10 cellular contexts compared by ENCODE assay signal in the genomic region with DNA sequence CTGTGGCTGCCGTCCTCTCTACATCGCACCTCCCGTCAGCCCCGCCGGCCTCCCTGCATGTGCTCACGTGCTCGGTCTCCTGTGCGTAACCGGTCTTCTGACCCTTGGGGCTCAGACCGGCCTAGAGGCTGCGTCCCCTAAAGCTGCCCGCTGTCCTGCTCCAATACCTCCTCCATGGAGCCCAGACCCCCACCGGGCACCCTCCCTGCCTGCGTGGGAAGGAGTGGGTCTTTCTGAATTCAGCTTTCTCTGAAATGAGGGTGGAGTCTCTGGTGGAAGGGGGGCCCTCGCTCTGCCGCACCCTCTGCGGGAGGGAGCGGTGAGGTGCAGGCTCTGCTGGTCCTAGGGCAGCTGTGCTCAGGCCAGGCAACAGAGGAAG. TPM values are rescaled to one million over a fixed set of nuclear protein-coding genes. Genes with fewer than 3 reads are reported as not detected.
DNase-seq lines count a peak whose midpoint lies in the region; ATAC-seq and TF ChIP-seq lines count a peak whose summit lies in the region.
"Had no signal": no experiment of that assay in that cellular context is flagged by ENCODE, and none has a peak within 500 bp of the region (broad histone marks: within the 10 kb centered on the region; RNA-seq: fewer than 3 reads in every experiment).

No MANE protein-coding gene starts in this region.

- intact Hi-C loops in body of pancreas (cut with DNase I) = no loop called here
- intact Hi-C loops in activated T-helper 2 cell treated with anti-CD3 and anti-CD28 coated beads, Interferon-gamma antibody, Interleukin-2, Interleukin-4, amounts not matched to agents 10 μg/mL and 5 μg/mL and 100 μg/mL, durations not matched to agents 14 hours and 24 hours and 36 hours (cut with micrococcal nuclease) = no loop called here
- intact Hi-C loops in activated CD8-positive, alpha-beta T cell treated with anti-CD3 and anti-CD28 coated beads for 36 hours (cut with micrococcal nuclease) = no loop called here

- H3K4me1 ChIP-seq in body of pancreas (peaks cover 54% of the 10 kb centered on the region), right atrium auricular region (peaks cover 0 to 62% of the 10 kb centered on the region in 2 donors), parathyroid adenoma (no peaks in the 10 kb centered on the region)

- POLR2A ChIA-PET in activated CD8-positive, alpha-beta T cell treated with anti-CD3 and anti-CD28 coated beads for 36 hours (lab: Charles Lee) = no interaction called here

- no peaks in the 10 kb centered on the region for H3K36me3 Mint-ChIP-seq in type B pancreatic cell
- H3K36me3 Mint-ChIP-seq in activated T-helper 2 cell treated with anti-CD3 and anti-CD28 coated beads, Interferon-gamma antibody, Interleukin-2, Interleukin-4, amounts not matched to agents 10 μg/mL and 5 μg/mL and 100 μg/mL, durations not matched to agents 14 hours and 24 hours and 36 hours (ENCODE audit: low read depth) = no peaks in the 10 kb centered on the region
- H3K36me3 Mint-ChIP-seq in activated CD8-positive, alpha-beta T cell treated with anti-CD3 and anti-CD28 coated beads for 36 hours (ENCODE audit: low read depth) = no peaks in the 10 kb centered on the region

- peak overlapping the region; percentile 53 for H3K27ac Mint-ChIP-seq in type B pancreatic cell
- no peak overlapping the region for H3K27ac Mint-ChIP-seq in activated T-helper 2 cell treated with anti-CD3 and anti-CD28 coated beads, Interferon-gamma antibody, Interleukin-2, Interleukin-4, amounts not matched to agents 10 μg/mL and 5 μg/mL and 100 μg/mL, durations not matched to agents 14 hours and 24 hours and 36 hours
- H3K27ac Mint-ChIP-seq in activated CD8-positive, alpha-beta T cell treated with anti-CD3 and anti-CD28 coated beads for 36 hours = no peak overlapping the region

- H2AFZ ChIP-seq in parathyroid adenoma = no peak overlapping the region

- no peaks in the 10 kb centered on the region for H3K79me2 ChIP-seq in parathyroid adenoma

- H3K9ac ChIP-seq in parathyroid adenoma = no peak overlapping the region

- H3K27me3 ChIP-seq in body of pancreas (no peaks in the 10 kb centered on the region), right atrium auricular region (no peaks in the 10 kb centered on the region), parathyroid adenoma (ENCODE audit: control insufficient read depth, insufficient read depth, low read length) (no peaks in the 10 kb centered on the region)

- peaks cover 31% of the 10 kb centered on the region for H3K4me1 Mint-ChIP-seq in type B pancreatic cell (ENCODE audit: unreplicated experiment)
- H3K4me1 Mint-ChIP-seq in activated T-helper 2 cell treated with anti-CD3 and anti-CD28 coated beads, Interferon-gamma antibody, Interleukin-2, Interleukin-4, amounts not matched to agents 10 μg/mL and 5 μg/mL and 100 μg/mL, durations not matched to agents 14 hours and 24 hours and 36 hours (ENCODE audit: low read depth) = peaks cover 2% of the 10 kb centered on the region
- H3K4me1 Mint-ChIP-seq in activated CD8-positive, alpha-beta T cell treated with anti-CD3 and anti-CD28 coated beads for 36 hours (ENCODE audit: low read depth) = peaks cover 8% of the 10 kb centered on the region

- peak overlapping the region; percentile 87 to 93 (median 92) for H3K27ac ChIP-seq in body of pancreas
- peak overlapping the region; percentile 78 to 82 for H3K27ac ChIP-seq in right atrium auricular region
- peak overlapping the region; percentile 11 for H3K27ac ChIP-seq in parathyroid adenoma

- TF ChIP-seq CTCF in body of pancreas (IDR thresholded peaks at IDR 0.05) (no peak), right atrium auricular region (IDR thresholded peaks at IDR 0.05) (no peak), parathyroid adenoma (IDR thresholded peaks at IDR 0.05) (no peak), type B pancreatic cell (conservative IDR thresholded peaks at IDR 0.05) (no peak)
- no peak for TF ChIP-seq CTCF in activated CD8-positive, alpha-beta T cell treated with anti-CD3 and anti-CD28 coated beads for 36 hours (IDR thresholded peaks at IDR 0.05)

- 32 to 56% methylated on average over 14 to 18 of the region's 18 CpGs for WGBS in body of pancreas, 2 donors

- H3K9me3 Mint-ChIP-seq in type B pancreatic cell = no peaks in the 10 kb centered on the region
- H3K9me3 Mint-ChIP-seq in activated T-helper 2 cell treated with anti-CD3 and anti-CD28 coated beads, Interferon-gamma antibody, Interleukin-2, Interleukin-4, amounts not matched to agents 10 μg/mL and 5 μg/mL and 100 μg/mL, durations not matched to agents 14 hours and 24 hours and 36 hours = no peaks in the 10 kb centered on the region
- H3K9me3 Mint-ChIP-seq in activated CD8-positive, alpha-beta T cell treated with anti-CD3 and anti-CD28 coated beads for 36 hours = no peaks in the 10 kb centered on the region

- CTCF ChIA-PET in activated CD8-positive, alpha-beta T cell treated with anti-CD3 and anti-CD28 coated beads for 36 hours (lab: Charles Lee) = no interaction called here

- ATAC-seq in body of pancreas = peak; percentile 25
- no peak for ATAC-seq in activated CD8-positive, alpha-beta T cell treated with anti-CD3 and anti-CD28 coated beads for 36 hours
- ATAC-seq: naive thymus-derived CD4-positive, alpha-beta T cell had no signal

- no peak for TF ChIP-seq POLR2A in body of pancreas (IDR thresholded peaks at IDR 0.05)

- H3K4me3 Mint-ChIP-seq in type B pancreatic cell = no peak overlapping the region
- no peak overlapping the region for H3K4me3 Mint-ChIP-seq in activated T-helper 2 cell treated with anti-CD3 and anti-CD28 coated beads, Interferon-gamma antibody, Interleukin-2, Interleukin-4, amounts not matched to agents 10 μg/mL and 5 μg/mL and 100 μg/mL, durations not matched to agents 14 hours and 24 hours and 36 hours (ENCODE audit: low read depth)
- H3K4me3 Mint-ChIP-seq in activated CD8-positive, alpha-beta T cell treated with anti-CD3 and anti-CD28 coated beads for 36 hours = no peak overlapping the region
- H3K4me3 Mint-ChIP-seq: naive thymus-derived CD4-positive, alpha-beta T cell had no signal

- H3K36me3 ChIP-seq in body of pancreas (replicated peaks in 1 of 2; ENCODE audit: insufficient read depth in 1 of 2, low read depth in 2 of 2) = no peaks in the 10 kb centered on the region
- no peaks in the 10 kb centered on the region for H3K36me3 ChIP-seq in right atrium auricular region
- H3K36me3 ChIP-seq in parathyroid adenoma (ENCODE audit: control insufficient read depth, insufficient read depth, low read length) = no peaks in the 10 kb centered on the region

- H3K9me3 ChIP-seq in body of pancreas = no peaks in the 10 kb centered on the region
- no peaks in the 10 kb centered on the region for H3K9me3 ChIP-seq in right atrium auricular region
- H3K9me3 ChIP-seq in parathyroid adenoma (ENCODE audit: control insufficient read depth, low read length) = no peaks in the 10 kb centered on the region
- H3K9me3 ChIP-seq: Caco-2 had no signal

- H3K4me2 ChIP-seq in parathyroid adenoma (ENCODE audit: low read length) = no peak overlapping the region

- no peak overlapping the region for H3K4me3 ChIP-seq in body of pancreas
- no peak overlapping the region for H3K4me3 ChIP-seq in right atrium auricular region
- no peak overlapping the region for H3K4me3 ChIP-seq in parathyroid adenoma (ENCODE audit: low read depth, low read length)

- no peaks in the 10 kb centered on the region for H3K27me3 Mint-ChIP-seq in type B pancreatic cell
- peaks cover 1% of the 10 kb centered on the region for H3K27me3 Mint-ChIP-seq in activated T-helper 2 cell treated with anti-CD3 and anti-CD28 coated beads, Interferon-gamma antibody, Interleukin-2, Interleukin-4, amounts not matched to agents 10 μg/mL and 5 μg/mL and 100 μg/mL, durations not matched to agents 14 hours and 24 hours and 36 hours (ENCODE audit: low read depth)
- no peaks in the 10 kb centered on the region for H3K27me3 Mint-ChIP-seq in activated CD8-positive, alpha-beta T cell treated with anti-CD3 and anti-CD28 coated beads for 36 hours
- H3K27me3 Mint-ChIP-seq: naive thymus-derived CD4-positive, alpha-beta T cell had no signal

- DNase-seq in body of pancreas (peak in 3 of 4 donors; percentile 29 to 49 (median 48)), right atrium auricular region (ENCODE audit: low spot score) (no peak), type B pancreatic cell (ENCODE audit: extremely low spot score, unreplicated experiment) (no peak), AG08396 (ENCODE audit: low spot score) (no peak)
- DNase-seq in activated T-helper 2 cell treated with anti-CD3 and anti-CD28 coated beads, Interferon-gamma antibody, Interleukin-2, Interleukin-4, amounts not matched to agents 10 μg/mL and 5 μg/mL and 100 μg/mL, durations not matched to agents 14 hours and 24 hours and 36 hours (ENCODE audit: low spot score) = no peak
- DNase-seq in activated CD8-positive, alpha-beta T cell treated with anti-CD3 and anti-CD28 coated beads for 36 hours = no peak
- DNase-seq: naive thymus-derived CD4-positive, alpha-beta T cell; NCI-H446 had no signal

RNA-seq across cellular contexts. Expression of a gene that starts 18.7 kb away (rescaled TPM):
- total RNA-seq in body of pancreas (10 to 100 TPM; 16.3 to 46.1 TPM), right atrium auricular region (10 to 100 TPM in 1 of 2 donors, 1 to 10 TPM in 1; 5.8 to 12.0 TPM), type B pancreatic cell (ENCODE audit: low replicate concordance) (42.5 and 52.8 TPM in 2 replicates)
- 14.1 and 16.1 TPM in 2 replicates for total RNA-seq in activated T-helper 2 cell treated with anti-CD3 and anti-CD28 coated beads, Interferon-gamma antibody, Interleukin-2, Interleukin-4, amounts not matched to agents 10 μg/mL and 5 μg/mL and 100 μg/mL, durations not matched to agents 14 hours and 24 hours and 36 hours
- 10 to 100 TPM; 11.7 to 12.4 TPM for total RNA-seq in activated CD8-positive, alpha-beta T cell treated with anti-CD3 and anti-CD28 coated beads for 36 hours

Comparison
In these comparisons a context has a peak if more than half of its experiments do, and no peak if none do; other contexts are left out.
1. DNase-seq: peak in body of pancreas (3 of 4); none in right atrium auricular region (single experiment), type B pancreatic cell (single experiment), activated T-helper 2 cell treated with anti-CD3 and anti-CD28 coated beads, Interferon-gamma antibody, Interleukin-2, Interleukin-4, amounts not matched to agents 10 μg/mL and 5 μg/mL and 100 μg/mL, durations not matched to agents 14 hours and 24 hours and 36 hours (single experiment), activated CD8-positive, alpha-beta T cell treated with anti-CD3 and anti-CD28 coated beads for 36 hours (single experiment) and AG08396 (single experiment).
2. H3K27ac ChIP-seq: peak in every context shown above with its lines; median percentile 92 in body of pancreas; 80 in right atrium auricular region; 11 in parathyroid adenoma.